1 cellular context compared by ENCODE assay signal in the genomic region with DNA sequence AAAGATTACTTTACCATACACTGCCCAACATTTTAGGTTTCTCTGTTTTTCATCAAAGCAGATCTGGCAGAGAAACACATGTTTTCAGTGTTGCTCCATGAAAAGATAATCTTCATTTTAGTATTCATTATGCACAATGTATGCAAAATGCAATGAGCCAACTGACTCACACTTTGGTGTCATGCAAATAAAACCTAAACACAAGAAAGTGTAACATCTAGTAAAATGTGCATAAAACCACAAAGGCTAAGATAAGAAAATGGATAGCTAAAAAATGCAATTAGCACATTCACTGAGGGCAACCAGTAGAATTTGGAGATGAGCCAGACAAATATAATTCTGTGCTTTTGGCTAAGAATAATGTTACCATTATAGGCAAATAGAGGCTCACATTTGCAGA.
TF ChIP-seq lines count a peak whose summit lies in the region.

No MANE protein-coding gene starts in this region.

TF ChIP-seq in IMR-90, 13 proteins besides CTCF, POLR2A, EP300 and RAD21 (continued from another document):
- TF ChIP-seq, protein P1, sequence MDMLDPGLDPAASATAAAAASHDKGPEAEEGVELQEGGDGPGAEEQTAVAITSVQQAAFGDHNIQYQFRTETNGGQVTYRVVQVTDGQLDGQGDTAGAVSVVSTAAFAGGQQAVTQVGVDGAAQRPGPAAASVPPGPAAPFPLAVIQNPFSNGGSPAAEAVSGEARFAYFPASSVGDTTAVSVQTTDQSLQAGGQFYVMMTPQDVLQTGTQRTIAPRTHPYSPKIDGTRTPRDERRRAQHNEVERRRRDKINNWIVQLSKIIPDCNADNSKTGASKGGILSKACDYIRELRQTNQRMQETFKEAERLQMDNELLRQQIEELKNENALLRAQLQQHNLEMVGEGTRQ (IDR thresholded peaks at IDR 0.05; ENCODE audit: low read depth, low read length) = no peak
- TF ChIP-seq NFE2L2 (IDR thresholded peaks at IDR 0.05; ENCODE audit: low read depth, low read length) = no peak
- TF ChIP-seq, protein P2, sequence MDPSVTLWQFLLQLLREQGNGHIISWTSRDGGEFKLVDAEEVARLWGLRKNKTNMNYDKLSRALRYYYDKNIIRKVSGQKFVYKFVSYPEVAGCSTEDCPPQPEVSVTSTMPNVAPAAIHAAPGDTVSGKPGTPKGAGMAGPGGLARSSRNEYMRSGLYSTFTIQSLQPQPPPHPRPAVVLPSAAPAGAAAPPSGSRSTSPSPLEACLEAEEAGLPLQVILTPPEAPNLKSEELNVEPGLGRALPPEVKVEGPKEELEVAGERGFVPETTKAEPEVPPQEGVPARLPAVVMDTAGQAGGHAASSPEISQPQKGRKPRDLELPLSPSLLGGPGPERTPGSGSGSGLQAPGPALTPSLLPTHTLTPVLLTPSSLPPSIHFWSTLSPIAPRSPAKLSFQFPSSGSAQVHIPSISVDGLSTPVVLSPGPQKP (IDR thresholded peaks at IDR 0.05; ENCODE audit: borderline replicate concordance, low read depth, low read length) = no peak
- no peak for TF ChIP-seq CEBPB (IDR thresholded peaks at IDR 0.05; ENCODE audit: low read depth, low read length)
- no peak for TF ChIP-seq MAZ (IDR thresholded peaks at IDR 0.05; ENCODE audit: borderline replicate concordance, low read depth, low read length)
